8 cellular contexts compared by ENCODE assay signal in the genomic region with DNA sequence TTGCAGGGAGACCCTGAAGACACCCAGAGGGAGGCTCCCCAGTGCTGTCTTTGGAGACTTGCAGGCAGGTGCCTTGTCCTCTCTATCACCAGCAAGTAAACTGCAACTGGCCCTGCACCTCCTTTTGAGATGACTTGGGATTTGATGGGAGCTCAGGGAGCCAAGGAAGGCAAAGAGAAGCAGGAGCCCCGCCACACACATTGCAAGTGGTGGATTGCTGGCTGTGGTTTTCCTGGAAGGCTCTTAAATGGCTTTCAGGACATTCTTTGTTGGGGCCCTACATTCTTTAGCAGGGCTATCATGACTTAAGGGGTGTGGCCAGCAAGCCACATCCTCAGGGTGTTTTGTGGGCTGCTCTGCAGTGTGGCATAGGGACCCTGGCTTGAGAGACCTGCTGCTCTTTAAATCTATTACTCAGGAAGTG. TPM values are rescaled to one million over a fixed set of nuclear protein-coding genes. Genes with fewer than 3 reads are reported as not detected.
DNase-seq lines count a peak whose midpoint lies in the region; ATAC-seq and TF ChIP-seq lines count a peak whose summit lies in the region.

No MANE protein-coding gene starts in this region.

- H3K27me3 Mint-ChIP-seq in WTC11 (ENCODE audit: low read depth) = no peaks in the 10 kb centered on the region

- no peaks in the 10 kb centered on the region for H3K4me1 ChIP-seq in adrenal gland (replicated peaks in 1 of 2)
- H3K4me1 ChIP-seq in colonic mucosa = peaks cover under 1% of the 10 kb centered on the region

- peaks cover 8% of the 10 kb centered on the region for H3K36me3 Mint-ChIP-seq in WTC11

- WGBS in adrenal gland, 4 donors = 76 to 89% (median 88%) methylated on average over 1 of the region's 1 CpG; no CpG with 5 or more reads in 1 of the 4 donors

- peak; percentile 96 for ATAC-seq in WTC11

- peaks cover 28% of the 10 kb centered on the region for H3K9me3 Mint-ChIP-seq in WTC11

- H3K27ac Mint-ChIP-seq in WTC11 = no peak overlapping the region

- intact Hi-C loops in adrenal gland (cut with DNase I) (no loop called here), colonic mucosa (cut with DNase I) (no loop called here)

- POLR2A ChIA-PET in WTC11 (lab: Charles Lee) = no interaction called here

- in situ Hi-C loops in GM13976 (cut with MboI; ENCODE audit: low sequenced_read_pairs, unreplicated experiment) = no loop called here

- DNase-seq in GM13976 (ENCODE audit: low spot score) (peak; percentile 20), HK-2 (ENCODE audit: unreplicated experiment) (peak; percentile 80), WTC11 (ENCODE audit: low spot score) (peak; percentile 17), iPS-NIHi11 (ENCODE audit: low spot score) (peak; percentile 58), cerebellar cortex (ENCODE audit: low spot score) (no peak), adrenal gland (no peak), colonic mucosa (no peak), NCI-H69 (lab: John Stamatoyannopoulos, UW) (no peak)

- H3K4me3 Mint-ChIP-seq in WTC11 = no peak overlapping the region

- TF ChIP-seq CTCF in GM13976 (IDR thresholded peaks at IDR 0.05; ENCODE audit: borderline replicate concordance, control extremely low read depth, extremely low read depth, insufficient read depth, missing control alignments) (no peak), WTC11 (IDR thresholded peaks at IDR 0.05) (no peak), adrenal gland (IDR thresholded peaks at IDR 0.05) (no peak), colonic mucosa (IDR thresholded peaks at IDR 0.05) (no peak)

- no peak for TF ChIP-seq POLR2A in adrenal gland (IDR thresholded peaks at IDR 0.05)

- H3K9me3 ChIP-seq in adrenal gland (replicated peaks in 1 of 3) (peaks cover 0 to 8% (median 0%) of the 10 kb centered on the region in 3 donors), colonic mucosa (no peaks in the 10 kb centered on the region)

- peaks cover 6% of the 10 kb centered on the region for H3K4me1 Mint-ChIP-seq in WTC11

- H3K4me3 ChIP-seq in adrenal gland = no peak overlapping the region
- H3K4me3 ChIP-seq in colonic mucosa = no peak overlapping the region

- H3K27me3 ChIP-seq in adrenal gland = no peaks in the 10 kb centered on the region
- H3K27me3 ChIP-seq in colonic mucosa = no peaks in the 10 kb centered on the region

- H3K36me3 ChIP-seq in adrenal gland (replicated peaks in 1 of 2) (no peaks in the 10 kb centered on the region), colonic mucosa (no peaks in the 10 kb centered on the region)

- H3K9ac ChIP-seq in colonic mucosa (ENCODE audit: low read depth in 2 of 2, low read length in 2 of 2) = no peak overlapping the region

- no peak overlapping the region for H3K27ac ChIP-seq in adrenal gland
- no peak overlapping the region for H3K27ac ChIP-seq in colonic mucosa

- CTCF ChIA-PET in WTC11 (lab: Charles Lee) = interaction anchor here (1.5 kb wide), 1 partner anchor 166 kb away, joined by 4 read pairs; no protein-coding TSS in a partner anchor

TF ChIP-seq in WTC11, 78 proteins besides CTCF, POLR2A, EP300 and RAD21:
- TF ChIP-seq, protein P1, sequence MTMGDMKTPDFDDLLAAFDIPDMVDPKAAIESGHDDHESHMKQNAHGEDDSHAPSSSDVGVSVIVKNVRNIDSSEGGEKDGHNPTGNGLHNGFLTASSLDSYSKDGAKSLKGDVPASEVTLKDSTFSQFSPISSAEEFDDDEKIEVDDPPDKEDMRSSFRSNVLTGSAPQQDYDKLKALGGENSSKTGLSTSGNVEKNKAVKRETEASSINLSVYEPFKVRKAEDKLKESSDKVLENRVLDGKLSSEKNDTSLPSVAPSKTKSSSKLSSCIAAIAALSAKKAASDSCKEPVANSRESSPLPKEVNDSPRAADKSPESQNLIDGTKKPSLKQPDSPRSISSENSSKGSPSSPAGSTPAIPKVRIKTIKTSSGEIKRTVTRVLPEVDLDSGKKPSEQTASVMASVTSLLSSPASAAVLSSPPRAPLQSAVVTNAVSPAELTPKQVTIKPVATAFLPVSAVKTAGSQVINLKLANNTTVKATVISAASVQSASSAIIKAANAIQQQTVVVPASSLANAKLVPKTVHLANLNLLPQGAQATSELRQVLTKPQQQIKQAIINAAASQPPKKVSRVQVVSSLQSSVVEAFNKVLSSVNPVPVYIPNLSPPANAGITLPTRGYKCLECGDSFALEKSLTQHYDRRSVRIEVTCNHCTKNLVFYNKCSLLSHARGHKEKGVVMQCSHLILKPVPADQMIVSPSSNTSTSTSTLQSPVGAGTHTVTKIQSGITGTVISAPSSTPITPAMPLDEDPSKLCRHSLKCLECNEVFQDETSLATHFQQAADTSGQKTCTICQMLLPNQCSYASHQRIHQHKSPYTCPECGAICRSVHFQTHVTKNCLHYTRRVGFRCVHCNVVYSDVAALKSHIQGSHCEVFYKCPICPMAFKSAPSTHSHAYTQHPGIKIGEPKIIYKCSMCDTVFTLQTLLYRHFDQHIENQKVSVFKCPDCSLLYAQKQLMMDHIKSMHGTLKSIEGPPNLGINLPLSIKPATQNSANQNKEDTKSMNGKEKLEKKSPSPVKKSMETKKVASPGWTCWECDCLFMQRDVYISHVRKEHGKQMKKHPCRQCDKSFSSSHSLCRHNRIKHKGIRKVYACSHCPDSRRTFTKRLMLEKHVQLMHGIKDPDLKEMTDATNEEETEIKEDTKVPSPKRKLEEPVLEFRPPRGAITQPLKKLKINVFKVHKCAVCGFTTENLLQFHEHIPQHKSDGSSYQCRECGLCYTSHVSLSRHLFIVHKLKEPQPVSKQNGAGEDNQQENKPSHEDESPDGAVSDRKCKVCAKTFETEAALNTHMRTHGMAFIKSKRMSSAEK (CRISPR knock-in tag; IDR thresholded peaks at IDR 0.05; ENCODE audit: borderline replicate concordance) = no peak
- TF ChIP-seq FOXP1 (CRISPR knock-in tag; IDR thresholded peaks at IDR 0.05; ENCODE audit: borderline replicate concordance) = no peak
- no peak for TF ChIP-seq ELF4 (CRISPR knock-in tag; IDR thresholded peaks at IDR 0.05; ENCODE audit: low read depth)
- no peak for TF ChIP-seq RORB (CRISPR knock-in tag; IDR thresholded peaks at IDR 0.05)
- TF ChIP-seq, protein P2, sequence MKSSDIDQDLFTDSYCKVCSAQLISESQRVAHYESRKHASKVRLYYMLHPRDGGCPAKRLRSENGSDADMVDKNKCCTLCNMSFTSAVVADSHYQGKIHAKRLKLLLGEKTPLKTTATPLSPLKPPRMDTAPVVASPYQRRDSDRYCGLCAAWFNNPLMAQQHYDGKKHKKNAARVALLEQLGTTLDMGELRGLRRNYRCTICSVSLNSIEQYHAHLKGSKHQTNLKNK (CRISPR knock-in tag; IDR thresholded peaks at IDR 0.05) = no peak
- no peak for TF ChIP-seq MYBL2 (CRISPR knock-in tag; IDR thresholded peaks at IDR 0.05)
- no peak for TF ChIP-seq GABPB1 (CRISPR knock-in tag; IDR thresholded peaks at IDR 0.05)
- no peak for TF ChIP-seq SOX15 (CRISPR knock-in tag; IDR thresholded peaks at IDR 0.05)

RNA-seq across cellular contexts. Expression of a gene that starts 39.9 kb away (rescaled TPM):
- total RNA-seq in WTC11 (2021) (21.2 to 31.5 TPM (median 21.8 TPM) in 3 replicates), adrenal gland (10 to 100 TPM in 5 of 8 donors, 1 to 10 TPM in 3; 4.2 to 30.2 (median 15.2) TPM), colonic mucosa (10 to 100 TPM in 1 of 2 donors, 1 to 10 TPM in 1; 7.2 to 37.3 TPM)
- 10 to 100 TPM in 1 of 3 donors, 1 to 10 TPM in 2; 7.0 to 13.9 (median 7.6) TPM for polyA plus RNA-seq in adrenal gland

Comparison
In these comparisons a context has a peak if more than half of its experiments do, and no peak if none do; other contexts are left out.
1. DNase-seq: peak in GM13976 (single experiment), HK-2 (single experiment), WTC11 (single experiment) and iPS-NIHi11 (single experiment); none in cerebellar cortex (single experiment), adrenal gland (0 of 7), colonic mucosa (single experiment) and NCI-H69 (single experiment).